8 cellular contexts compared by ENCODE assay signal in genomic region chr1:234599617-234600417, GRCh38. TPM values are rescaled to one million over a fixed set of nuclear protein-coding genes. Genes with fewer than 3 reads are reported as not detected.
A peak's percentile ranks its signal among the peaks of the same experiment; 100 is the strongest.
DNase-seq lines count a peak whose midpoint lies in the region; ATAC-seq and TF ChIP-seq lines count a peak whose summit lies in the region.

No MANE protein-coding gene starts in this region.

- peaks cover 9 to 12% (median 10%) of the 10 kb centered on the region in 3 donors for H3K27me3 Mint-ChIP-seq in immature natural killer cell (ENCODE audit: low read depth in 3 of 3)

- H3K36me3 Mint-ChIP-seq in immature natural killer cell: peaks cover 0 to 4% (median 4%) of the 10 kb centered on the region in 3 donors

- WGBS in mammary epithelial cell (ENCODE audit: low coverage, missing lambda C conversion rate): 0% methylated on average over 14 of the region's 87 CpGs
- WGBS in smooth muscle cell (ENCODE audit: low lambda C conversion rate): under 1% methylated on average over 69 of the region's 87 CpGs

- no peaks in the 10 kb centered on the region for H3K9me3 ChIP-seq in mammary epithelial cell (replicated peaks; ENCODE audit: insufficient read depth, low read length)
- no peaks in the 10 kb centered on the region for H3K9me3 ChIP-seq in smooth muscle cell (replicated peaks; ENCODE audit: low read depth)

- H3K79me2 ChIP-seq in mammary epithelial cell (ENCODE audit: insufficient read depth, low read length): peaks cover 41% of the 10 kb centered on the region
- peaks cover 29% of the 10 kb centered on the region for H3K79me2 ChIP-seq in smooth muscle cell (ENCODE audit: low read depth)

- H3K27me3 ChIP-seq in mammary epithelial cell (ENCODE audit: insufficient read depth, low read length): no peaks in the 10 kb centered on the region
- no peaks in the 10 kb centered on the region for H3K27me3 ChIP-seq in smooth muscle cell (ENCODE audit: low read depth)

- intact Hi-C loops in mammary epithelial cell (cut with micrococcal nuclease): loop anchor here (1.0 to 10.0 kb wide), 4 partner anchors 36 to 488 kb away; no protein-coding TSS in a partner anchor

- CTCF ChIA-PET in mammary epithelial cell (lab: Charles Lee; ENCODE audit: low non-redundant PET): no interaction called here

- in situ Hi-C loops in ACHN (cut with HindIII; ENCODE audit: low pct_ligation_motif_present, low pct_unique_long_range_greater_than_20kb, low sequenced_read_pairs) (no loop called here), mammary epithelial cell (cut with MboI; ENCODE audit: low sequenced_read_pairs in 2 of 2) (loop anchor here (5.0 to 25.0 kb wide), 4 partner anchors 103 to 475 kb away; no protein-coding TSS in a partner anchor)

- H3K4me3 Mint-ChIP-seq in immature natural killer cell: peak overlapping the region; percentile 86 to 93 (median 87)

- TF ChIP-seq CTCF in WI38 (IDR thresholded peaks at IDR 0.05; ENCODE audit: low read depth, low read length): no peak
- no peak for TF ChIP-seq CTCF in mammary epithelial cell (conservative IDR thresholded peaks at IDR 0.05 in 1 of 2, IDR thresholded peaks at IDR 0.05 in 1 of 2; ENCODE audit: extremely low read depth in 1 of 2, insufficient read depth in 1 of 2, low read depth in 1 of 2, low read length in 2 of 2)
- no peak for TF ChIP-seq CTCF in smooth muscle cell (IDR thresholded peaks at IDR 0.05; ENCODE audit: borderline replicate concordance, insufficient read depth, poor library complexity, severe bottlenecking)

- H3K27ac ChIP-seq in mammary epithelial cell (ENCODE audit: insufficient read depth, low read depth, low read length): peak overlapping the region; percentile 88
- H3K27ac ChIP-seq in smooth muscle cell (ENCODE audit: low read depth): peak overlapping the region; percentile 97

- H3K4me1 ChIP-seq in mammary epithelial cell (ENCODE audit: insufficient read depth, low read length) (peaks cover 42% of the 10 kb centered on the region), smooth muscle cell (ENCODE audit: low read depth) (peaks cover 56% of the 10 kb centered on the region)

- H3K4me2 ChIP-seq in mammary epithelial cell (ENCODE audit: insufficient read depth, low read depth, low read length) (peak overlapping the region; percentile 95), smooth muscle cell (peak overlapping the region; percentile 99)

- peak overlapping the region; percentile 77 for H3K9ac ChIP-seq in mammary epithelial cell (ENCODE audit: insufficient read depth, low read length)
- peak overlapping the region; percentile 60 for H3K9ac ChIP-seq in smooth muscle cell (ENCODE audit: low read depth)

- peak overlapping the region; percentile 90 to 98 (median 96) for H3K27ac Mint-ChIP-seq in immature natural killer cell

- H3K9me3 Mint-ChIP-seq in immature natural killer cell: no peaks in the 10 kb centered on the region

- peak overlapping the region; percentile 58 for H2AFZ ChIP-seq in mammary epithelial cell (ENCODE audit: low read depth, low read length)
- no peak overlapping the region for H2AFZ ChIP-seq in smooth muscle cell (ENCODE audit: low read depth)

- dilution Hi-C loops in mammary epithelial cell (cut with HindIII; ENCODE audit: low sequenced_read_pairs): loop anchor here (10.0 kb wide), 1 partner anchor 95 kb away; no protein-coding TSS in a partner anchor

- peaks cover 7% of the 10 kb centered on the region for H3K36me3 ChIP-seq in mammary epithelial cell (ENCODE audit: insufficient read depth, low read length)
- no peaks in the 10 kb centered on the region for H3K36me3 ChIP-seq in smooth muscle cell (ENCODE audit: low read depth)

- H4K20me1 ChIP-seq in mammary epithelial cell (ENCODE audit: insufficient read depth, low read length) (peaks cover 2% of the 10 kb centered on the region), smooth muscle cell (ENCODE audit: low read depth) (peaks cover 7% of the 10 kb centered on the region)

- peak; percentile 87 for DNase-seq in ACHN
- DNase-seq in NCI-H2171 treated with DMSO at 0.1 percent for 48 hours (lab: John Stamatoyannopoulos, UW): peak; percentile 94
- peak; percentile 87 for DNase-seq in mammary epithelial cell
- DNase-seq in immature natural killer cell: peak; percentile 83 to 85 (median 84)
- DNase-seq in smooth muscle cell (lab: John Stamatoyannopoulos, UW; ENCODE audit: unreplicated experiment): peak; percentile 53

- peak overlapping the region; percentile 59 for H3K4me3 ChIP-seq in WI38 (ENCODE audit: low read depth, low read length)
- H3K4me3 ChIP-seq in mammary epithelial cell (replicated peaks in 1 of 3; ENCODE audit: insufficient read depth in 1 of 3, low read depth in 2 of 3, low read length in 3 of 3): peak overlapping the region; percentile 53 to 60 (median 55)
- H3K4me3 ChIP-seq in smooth muscle cell: peak overlapping the region; percentile 82

- peaks cover 37% of the 10 kb centered on the region for H3F3A ChIP-seq in smooth muscle cell (ENCODE audit: low read depth)

- BruUV-seq in mammary epithelial cell (replicated peaks; lab: Mats Ljungman, UMichigan): TSS peak; percentile 43

- H3K4me1 Mint-ChIP-seq in immature natural killer cell: peaks cover 52 to 60% of the 10 kb centered on the region in 2 donors

- ATAC-seq in GM18867 (IDR thresholded peaks at IDR 0.05; ENCODE audit: unreplicated experiment) (peak; percentile 74), HG03064 (IDR thresholded peaks at IDR 0.05; ENCODE audit: low read depth, unreplicated experiment) (peak; percentile 59)

RNA-seq across cellular contexts. Expression of gene IRF2BP2, which starts 10.2 kb away (rescaled TPM):
- total RNA-seq in mammary epithelial cell: 100 to 1,000 TPM in 1 of 2 donors, 10 to 100 TPM in 1; 75.3 to 109 TPM
- polyA plus RNA-seq in mammary epithelial cell: 63.4 TPM
- 33.1 TPM for polyA minus RNA-seq in mammary epithelial cell
- 10 to 100 TPM; 19.1 to 28.2 (median 26.4) TPM for polyA plus RNA-seq in immature natural killer cell
- 89.5 and 101 TPM in 2 replicates for total RNA-seq in smooth muscle cell
- 40.3 and 44.5 TPM in 2 replicates for polyA plus RNA-seq in smooth muscle cell

Comparison
In these comparisons a context has a peak if more than half of its experiments do, and no peak if none do; other contexts are left out.
1. Peak in every context shown above with its lines: DNase-seq, ATAC-seq, H3K4me3 ChIP-seq and H3K27ac ChIP-seq.